ENCODE assay signal across 2 cellular contexts in genomic region chr3:64022451-64023186, GRCh38.
TF ChIP-seq lines count a peak whose summit lies in the region.

No MANE protein-coding gene starts in this region.

TF ChIP-seq in HCT116, 20 proteins besides CTCF, POLR2A, EP300 and RAD21 (continued from another document):
- TF ChIP-seq, protein P1, sequence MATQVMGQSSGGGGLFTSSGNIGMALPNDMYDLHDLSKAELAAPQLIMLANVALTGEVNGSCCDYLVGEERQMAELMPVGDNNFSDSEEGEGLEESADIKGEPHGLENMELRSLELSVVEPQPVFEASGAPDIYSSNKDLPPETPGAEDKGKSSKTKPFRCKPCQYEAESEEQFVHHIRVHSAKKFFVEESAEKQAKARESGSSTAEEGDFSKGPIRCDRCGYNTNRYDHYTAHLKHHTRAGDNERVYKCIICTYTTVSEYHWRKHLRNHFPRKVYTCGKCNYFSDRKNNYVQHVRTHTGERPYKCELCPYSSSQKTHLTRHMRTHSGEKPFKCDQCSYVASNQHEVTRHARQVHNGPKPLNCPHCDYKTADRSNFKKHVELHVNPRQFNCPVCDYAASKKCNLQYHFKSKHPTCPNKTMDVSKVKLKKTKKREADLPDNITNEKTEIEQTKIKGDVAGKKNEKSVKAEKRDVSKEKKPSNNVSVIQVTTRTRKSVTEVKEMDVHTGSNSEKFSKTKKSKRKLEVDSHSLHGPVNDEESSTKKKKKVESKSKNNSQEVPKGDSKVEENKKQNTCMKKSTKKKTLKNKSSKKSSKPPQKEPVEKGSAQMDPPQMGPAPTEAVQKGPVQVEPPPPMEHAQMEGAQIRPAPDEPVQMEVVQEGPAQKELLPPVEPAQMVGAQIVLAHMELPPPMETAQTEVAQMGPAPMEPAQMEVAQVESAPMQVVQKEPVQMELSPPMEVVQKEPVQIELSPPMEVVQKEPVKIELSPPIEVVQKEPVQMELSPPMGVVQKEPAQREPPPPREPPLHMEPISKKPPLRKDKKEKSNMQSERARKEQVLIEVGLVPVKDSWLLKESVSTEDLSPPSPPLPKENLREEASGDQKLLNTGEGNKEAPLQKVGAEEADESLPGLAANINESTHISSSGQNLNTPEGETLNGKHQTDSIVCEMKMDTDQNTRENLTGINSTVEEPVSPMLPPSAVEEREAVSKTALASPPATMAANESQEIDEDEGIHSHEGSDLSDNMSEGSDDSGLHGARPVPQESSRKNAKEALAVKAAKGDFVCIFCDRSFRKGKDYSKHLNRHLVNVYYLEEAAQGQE (IDR thresholded peaks at IDR 0.05; ENCODE audit: low read depth), result no peak
- no peak for TF ChIP-seq POLR2AphosphoS5 (IDR thresholded peaks at IDR 0.05; ENCODE audit: low read depth, low read length)
- no peak for TF ChIP-seq CBX3 (IDR thresholded peaks at IDR 0.05; ENCODE audit: low read depth)
- TF ChIP-seq ELF1 (IDR thresholded peaks at IDR 0.05; ENCODE audit: borderline replicate concordance, low read depth), result no peak
- TF ChIP-seq YY1 (IDR thresholded peaks at IDR 0.05; ENCODE audit: extremely low read depth, insufficient replicate concordance, low read depth, low read length), result no peak
- no peak for TF ChIP-seq EZH2 (IDR thresholded peaks at IDR 0.05)
- TF ChIP-seq, protein P2, sequence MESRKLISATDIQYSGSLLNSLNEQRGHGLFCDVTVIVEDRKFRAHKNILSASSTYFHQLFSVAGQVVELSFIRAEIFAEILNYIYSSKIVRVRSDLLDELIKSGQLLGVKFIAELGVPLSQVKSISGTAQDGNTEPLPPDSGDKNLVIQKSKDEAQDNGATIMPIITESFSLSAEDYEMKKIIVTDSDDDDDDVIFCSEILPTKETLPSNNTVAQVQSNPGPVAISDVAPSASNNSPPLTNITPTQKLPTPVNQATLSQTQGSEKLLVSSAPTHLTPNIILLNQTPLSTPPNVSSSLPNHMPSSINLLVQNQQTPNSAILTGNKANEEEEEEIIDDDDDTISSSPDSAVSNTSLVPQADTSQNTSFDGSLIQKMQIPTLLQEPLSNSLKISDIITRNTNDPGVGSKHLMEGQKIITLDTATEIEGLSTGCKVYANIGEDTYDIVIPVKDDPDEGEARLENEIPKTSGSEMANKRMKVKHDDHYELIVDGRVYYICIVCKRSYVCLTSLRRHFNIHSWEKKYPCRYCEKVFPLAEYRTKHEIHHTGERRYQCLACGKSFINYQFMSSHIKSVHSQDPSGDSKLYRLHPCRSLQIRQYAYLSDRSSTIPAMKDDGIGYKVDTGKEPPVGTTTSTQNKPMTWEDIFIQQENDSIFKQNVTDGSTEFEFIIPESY (IDR thresholded peaks at IDR 0.05; ENCODE audit: extremely low read depth, insufficient replicate concordance, low read length), result no peak
- no peak for TF ChIP-seq EZH2phosphoT487 (IDR thresholded peaks at IDR 0.05; ENCODE audit: borderline replicate concordance)
- no peak for TF ChIP-seq SRF (IDR thresholded peaks at IDR 0.05; ENCODE audit: low read depth)
- no peak for TF ChIP-seq SIN3A (IDR thresholded peaks at IDR 0.05; ENCODE audit: low read depth)
- no peak for TF ChIP-seq CEBPB (IDR thresholded peaks at IDR 0.05; ENCODE audit: low read depth)
- TF ChIP-seq FOSL1 (IDR thresholded peaks at IDR 0.05; ENCODE audit: low read depth), result no peak
- TF ChIP-seq TCF7L2 (IDR thresholded peaks at IDR 0.05; ENCODE audit: borderline replicate concordance, extremely low read depth, insufficient read depth, insufficient read length), result no peak

TF ChIP-seq in WTC11, 78 proteins besides CTCF, POLR2A, EP300 and RAD21 (continued from another document):
- no peak for TF ChIP-seq PREB (CRISPR knock-in tag; IDR thresholded peaks at IDR 0.05; ENCODE audit: borderline replicate concordance)
